Comparison of ENCODE assay signal across 7 cellular contexts in the genomic region with DNA sequence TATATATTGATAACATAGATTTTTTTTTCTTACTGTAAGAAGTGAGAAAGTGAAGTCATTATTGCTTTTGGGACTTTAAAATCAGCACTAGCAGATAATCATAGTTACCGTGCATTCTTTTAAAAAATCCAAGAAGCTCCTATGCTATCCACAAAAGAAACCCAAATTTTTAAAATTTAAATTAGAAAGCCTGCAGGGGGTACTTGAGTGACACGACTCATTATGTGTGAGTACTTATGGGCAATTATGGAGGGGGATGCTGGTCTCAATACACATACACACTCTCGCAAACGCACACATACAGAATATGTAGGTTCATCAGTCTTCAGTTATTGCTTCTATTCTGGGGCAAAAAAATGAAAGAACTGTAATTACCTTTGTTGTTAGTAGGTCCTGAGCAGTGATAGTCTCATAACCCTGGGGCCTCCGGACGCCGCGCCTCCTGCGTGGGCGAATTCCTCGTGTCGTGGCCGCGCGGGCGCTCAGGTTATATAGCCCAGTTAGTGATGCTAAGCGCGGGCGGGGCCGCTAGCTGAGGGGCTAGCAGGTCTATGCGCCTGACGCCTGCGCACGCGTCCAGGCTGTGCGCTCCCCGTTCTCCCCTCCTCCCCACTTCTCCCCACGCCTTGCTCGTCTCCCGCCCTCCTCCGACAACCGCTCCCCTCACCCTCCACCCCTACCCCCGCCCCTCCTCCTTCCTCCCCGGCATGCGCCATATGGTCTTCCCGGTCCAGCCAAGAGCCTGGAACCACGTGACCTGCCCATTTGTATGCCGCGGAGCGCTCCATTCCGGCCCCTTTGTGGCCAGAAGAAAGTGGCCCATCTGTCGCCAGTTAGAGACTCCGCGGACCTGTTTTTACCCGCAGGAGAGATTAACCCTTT.
A peak's percentile ranks its signal among the peaks of the same experiment; 100 is the strongest.
DNase-seq lines count a peak whose midpoint lies in the region; ATAC-seq, FAIRE-seq and TF ChIP-seq lines count a peak whose summit lies in the region.

NEUROD1 (minus strand) TSS at position 463 of the 882 bp plus-strand sequence. CDS start 1,657 bp downstream, outside the sequence.

- peaks cover 7 to 14% of the 10 kb centered on the region in 2 donors for H3K4me1 ChIP-seq in duodenal mucosa (ENCODE audit: control insufficient read depth in 1 of 2, insufficient read depth in 2 of 2, low read length in 2 of 2)

- H3K9me3 ChIP-seq in duodenal mucosa (ENCODE audit: control insufficient read depth in 1 of 2, low read length in 2 of 2): peaks cover 0 to 4% of the 10 kb centered on the region in 2 donors

- no peaks in the 10 kb centered on the region for H3K36me3 ChIP-seq in duodenal mucosa (ENCODE audit: control insufficient read depth in 1 of 2, insufficient read depth in 2 of 2, low read length in 2 of 2)

- no peak for TF ChIP-seq CTCF in retinal pigment epithelial cell (conservative IDR thresholded peaks at IDR 0.05; ENCODE audit: low read depth, low read length)

- DNase-seq in GM19239 (ENCODE audit: insufficient read length, low spot score): no peak
- DNase-seq in NCI-H2171 (lab: John Stamatoyannopoulos, UW): peak; percentile 98
- no peak for DNase-seq in retinal pigment epithelial cell (ENCODE audit: low read depth)
- no peak for DNase-seq in T-helper 9 cell
- DNase-seq in SHP77 (lab: John Stamatoyannopoulos, UW): no peak

- ATAC-seq in HG02678 (IDR thresholded peaks at IDR 0.05; ENCODE audit: unreplicated experiment): no peak

- H3K9ac ChIP-seq in duodenal mucosa (ENCODE audit: low read depth in 1 of 2, low read length in 2 of 2): no peak within 1 kb of the TSS

- H3K4me3 ChIP-seq in duodenal mucosa (ENCODE audit: low read depth in 1 of 2, low read length in 2 of 2): peak within 1 kb of the TSS; percentile 37 to 38
- H3K4me3 ChIP-seq in retinal pigment epithelial cell (ENCODE audit: low read length): peak within 1 kb of the TSS; percentile 24

- peak; percentile 57 for FAIRE-seq in GM19239 (lab: Jason Lieb, UNC)

- peaks cover 75 to 82% of the 10 kb centered on the region in 2 donors for H3K27me3 ChIP-seq in duodenal mucosa (ENCODE audit: control insufficient read depth in 1 of 2, insufficient read depth in 2 of 2, low read length in 2 of 2)

- H3K27ac ChIP-seq in duodenal mucosa (ENCODE audit: low read depth, low read length): no peak within 1 kb of the TSS
